Comparison of ENCODE assay signal across 31 cellular contexts in the genomic region with DNA sequence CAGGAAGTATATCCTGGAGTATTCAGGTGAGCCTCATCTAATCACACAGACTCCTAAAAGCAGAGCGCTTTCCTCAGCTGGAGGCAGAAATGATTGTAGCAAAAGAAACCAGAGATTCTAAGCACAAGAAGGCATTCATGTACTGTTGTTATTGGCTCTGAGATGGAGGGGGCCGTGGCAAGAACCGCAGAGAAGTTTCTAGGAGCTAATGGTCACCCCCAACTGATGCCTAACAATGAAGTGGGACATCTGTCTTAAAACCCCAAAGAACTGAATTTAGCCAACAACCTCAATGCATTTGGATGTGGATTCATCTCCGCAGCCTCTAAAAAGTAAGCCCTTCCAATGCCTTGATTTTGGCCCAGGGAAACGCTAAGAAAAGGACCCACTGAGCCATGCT.
"Had no signal": no experiment of that assay in that cellular context is flagged by ENCODE, and none has a peak within 500 bp of the region (broad histone marks: within the 10 kb centered on the region; RNA-seq: fewer than 3 reads in every experiment).

No MANE protein-coding gene starts in this region.

- H3K4me1 Mint-ChIP-seq: activated CD8-positive, alpha-beta memory T cell treated with anti-CD3 and anti-CD28 coated beads, Interleukin-2, amount 10 ng/mL, durations not matched to agents 7 days and 5 days; activated naive CD4-positive, alpha-beta T cell treated with anti-CD3 and anti-CD28 coated beads, Interleukin-2, amount 50 U/mL, for 24 hours; activated naive CD8-positive, alpha-beta T cell treated with anti-CD3 and anti-CD28 coated beads for 36 hours; activated naive CD8-positive, alpha-beta T cell treated with anti-CD3 and anti-CD28 coated beads, Interleukin-2, amount 50 U/mL, for 24 hours; central memory CD8-positive, alpha-beta T cell; endodermal cell; T-cell had no signal

- H3K36me3 Mint-ChIP-seq: activated CD4-positive, alpha-beta memory T cell treated with anti-CD3 and anti-CD28 coated beads for 36 hours; activated CD8-positive, alpha-beta memory T cell treated with anti-CD3 and anti-CD28 coated beads, Interleukin-2, amount 10 ng/mL, durations not matched to agents 7 days and 5 days; activated naive CD4-positive, alpha-beta T cell treated with anti-CD3 and anti-CD28 coated beads, Interleukin-2, amount 50 U/mL, for 24 hours; activated naive CD8-positive, alpha-beta T cell treated with anti-CD3 and anti-CD28 coated beads for 36 hours; T-cell had no signal

- DNase-seq: activated CD4-positive, alpha-beta memory T cell treated with anti-CD3 and anti-CD28 coated beads for 36 hours; activated CD4-positive, alpha-beta T cell treated with anti-CD3 and anti-CD28 coated beads for 1 hour; activated CD4-positive, alpha-beta T cell treated with anti-CD3 and anti-CD28 coated beads for 4 hours; activated CD8-positive, alpha-beta memory T cell treated with anti-CD3 and anti-CD28 coated beads, Interleukin-2, amount 10 ng/mL, durations not matched to agents 7 days and 5 days; activated CD8-positive, alpha-beta memory T cell treated with anti-CD3 and anti-CD28 coated beads, Interleukin-2, amount 50 U/mL, for 4 hours; activated CD8-positive, alpha-beta T cell treated with anti-CD3 and anti-CD28 coated beads, Interleukin-2, amount 10 ng/mL, durations not matched to agents 7 days and 5 days; activated effector memory CD4-positive, alpha-beta T cell treated with anti-CD3 and anti-CD28 coated beads, Interleukin-2, amount 50 U/mL, for 16 hours; activated naive CD4-positive, alpha-beta T cell treated with anti-CD3 and anti-CD28 coated beads for 36 hours; activated naive CD8-positive, alpha-beta T cell treated with anti-CD3 and anti-CD28 coated beads for 36 hours; activated naive CD8-positive, alpha-beta T cell treated with anti-CD3 and anti-CD28 coated beads, Interleukin-2, amount 50 U/mL, for 24 hours; activated T-cell treated with anti-CD3 and anti-CD28 coated beads, Interleukin-2, amount 50 U/mL, for 1 hour; activated T-cell treated with anti-CD3 and anti-CD28 coated beads, Interleukin-2, amount 50 U/mL, for 48 hours; adrenal gland; amygdala; aorta; brain microvascular endothelial cell; dorsolateral prefrontal cortex; effector memory CD4-positive, alpha-beta T cell; endodermal cell; foreskin fibroblast; head of caudate nucleus; T-cell; T1000 had no signal

- H3K4me3 ChIP-seq: adrenal gland, coronary artery, dorsolateral prefrontal cortex had no signal

- H3K27me3 Mint-ChIP-seq: activated CD4-positive, alpha-beta memory T cell treated with anti-CD3 and anti-CD28 coated beads for 36 hours; activated CD8-positive, alpha-beta memory T cell treated with anti-CD3 and anti-CD28 coated beads, Interleukin-2, amount 10 ng/mL, durations not matched to agents 7 days and 5 days; activated naive CD8-positive, alpha-beta T cell treated with anti-CD3 and anti-CD28 coated beads for 36 hours; activated naive CD8-positive, alpha-beta T cell treated with anti-CD3 and anti-CD28 coated beads, Interleukin-2, amount 50 U/mL, for 24 hours; central memory CD8-positive, alpha-beta T cell; dendritic cell treated with granulocyte-macrophage colony-stimulating factor and Interleukin-4, amounts not matched to agents 40 ng/mL and 50 ng/mL, for 4 days; T-cell had no signal

- H3K4me3 Mint-ChIP-seq: activated CD4-positive, alpha-beta memory T cell treated with anti-CD3 and anti-CD28 coated beads for 36 hours; activated CD8-positive, alpha-beta memory T cell treated with anti-CD3 and anti-CD28 coated beads, Interleukin-2, amount 10 ng/mL, durations not matched to agents 7 days and 5 days; activated CD8-positive, alpha-beta T cell treated with anti-CD3 and anti-CD28 coated beads, Interleukin-2, amount 10 ng/mL, durations not matched to agents 7 days and 5 days; activated naive CD4-positive, alpha-beta T cell treated with anti-CD3 and anti-CD28 coated beads for 36 hours; activated naive CD4-positive, alpha-beta T cell treated with anti-CD3 and anti-CD28 coated beads, Interleukin-2, amount 50 U/mL, for 24 hours; activated naive CD8-positive, alpha-beta T cell treated with anti-CD3 and anti-CD28 coated beads for 36 hours; activated naive CD8-positive, alpha-beta T cell treated with anti-CD3 and anti-CD28 coated beads, Interleukin-2, amount 50 U/mL, for 24 hours; activated T-helper 1 cell treated with anti-CD3 and anti-CD28 coated beads, Interleukin-12 subunit alpha, Interleukin-12 subunit beta, Interleukin-2, Interleukin-4 antibody, amounts not matched to agents 30 ng/mL and 10 ng/mL and 1 ng/mL, durations not matched to agents 14 hours and 24 hours and 36 hours; central memory CD8-positive, alpha-beta T cell; dendritic cell treated with granulocyte-macrophage colony-stimulating factor and Interleukin-4, amounts not matched to agents 40 ng/mL and 50 ng/mL, for 4 days; endodermal cell; T-cell; T-helper 1 cell treated with Interleukin-12 subunit alpha and Interleukin-12 subunit beta and Interleukin-4 antibody, amounts not matched to agents 30 μg/mL and 1 μg/mL, for 36 hours had no signal

- H3K27ac Mint-ChIP-seq: activated CD4-positive, alpha-beta memory T cell treated with anti-CD3 and anti-CD28 coated beads for 36 hours; activated CD8-positive, alpha-beta memory T cell treated with anti-CD3 and anti-CD28 coated beads, Interleukin-2, amount 10 ng/mL, durations not matched to agents 7 days and 5 days; activated CD8-positive, alpha-beta T cell treated with anti-CD3 and anti-CD28 coated beads, Interleukin-2, amount 10 ng/mL, durations not matched to agents 7 days and 5 days; activated naive CD4-positive, alpha-beta T cell treated with anti-CD3 and anti-CD28 coated beads for 36 hours; activated naive CD4-positive, alpha-beta T cell treated with anti-CD3 and anti-CD28 coated beads, Interleukin-2, amount 50 U/mL, for 24 hours; activated naive CD8-positive, alpha-beta T cell treated with anti-CD3 and anti-CD28 coated beads for 36 hours; activated naive CD8-positive, alpha-beta T cell treated with anti-CD3 and anti-CD28 coated beads, Interleukin-2, amount 50 U/mL, for 24 hours; activated T-helper 1 cell treated with anti-CD3 and anti-CD28 coated beads, Interleukin-12 subunit alpha, Interleukin-12 subunit beta, Interleukin-2, Interleukin-4 antibody, amounts not matched to agents 30 ng/mL and 10 ng/mL and 1 ng/mL, durations not matched to agents 14 hours and 24 hours and 36 hours; activated T-helper 2 cell treated with anti-CD3 and anti-CD28 coated beads, Interferon-gamma antibody, Interleukin-2, Interleukin-4, amounts not matched to agents 10 μg/mL and 5 μg/mL and 100 μg/mL, durations not matched to agents 14 hours and 24 hours and 36 hours; dendritic cell treated with granulocyte-macrophage colony-stimulating factor and Interleukin-4, amounts not matched to agents 40 ng/mL and 50 ng/mL, for 4 days; endodermal cell; T-cell; T-helper 1 cell treated with Interleukin-12 subunit alpha and Interleukin-12 subunit beta and Interleukin-4 antibody, amounts not matched to agents 30 μg/mL and 1 μg/mL, for 36 hours had no signal

- H3K36me3 ChIP-seq: adrenal gland, brain microvascular endothelial cell had no signal

- H3K9me3 Mint-ChIP-seq: activated CD4-positive, alpha-beta memory T cell treated with anti-CD3 and anti-CD28 coated beads for 36 hours; activated naive CD4-positive, alpha-beta T cell treated with anti-CD3 and anti-CD28 coated beads for 36 hours; activated naive CD8-positive, alpha-beta T cell treated with anti-CD3 and anti-CD28 coated beads, Interleukin-2, amount 50 U/mL, for 24 hours; activated T-helper 1 cell treated with anti-CD3 and anti-CD28 coated beads, Interleukin-12 subunit alpha, Interleukin-12 subunit beta, Interleukin-2, Interleukin-4 antibody, amounts not matched to agents 30 ng/mL and 10 ng/mL and 1 ng/mL, durations not matched to agents 14 hours and 24 hours and 36 hours; activated T-helper 2 cell treated with anti-CD3 and anti-CD28 coated beads, Interferon-gamma antibody, Interleukin-2, Interleukin-4, amounts not matched to agents 10 μg/mL and 5 μg/mL and 100 μg/mL, durations not matched to agents 14 hours and 24 hours and 36 hours; dendritic cell treated with granulocyte-macrophage colony-stimulating factor and Interleukin-4, amounts not matched to agents 40 ng/mL and 50 ng/mL, for 4 days; T-helper 1 cell treated with Interleukin-12 subunit alpha and Interleukin-12 subunit beta and Interleukin-4 antibody, amounts not matched to agents 30 μg/mL and 1 μg/mL, for 36 hours had no signal

- ATAC-seq: activated CD8-positive, alpha-beta memory T cell treated with anti-CD3 and anti-CD28 coated beads, Interleukin-2, amount 10 ng/mL, durations not matched to agents 7 days and 5 days; activated CD8-positive, alpha-beta T cell treated with anti-CD3 and anti-CD28 coated beads, Interleukin-2, amount 10 ng/mL, durations not matched to agents 7 days and 5 days; activated naive CD8-positive, alpha-beta T cell treated with anti-CD3 and anti-CD28 coated beads, Interleukin-2, amount 50 U/mL, for 24 hours; esophagus mucosa; T-cell had no signal

- H3K27me3 ChIP-seq: adrenal gland, brain microvascular endothelial cell, dorsolateral prefrontal cortex had no signal

- H3K27ac ChIP-seq: adrenal gland, brain microvascular endothelial cell, coronary artery, dorsolateral prefrontal cortex had no signal
